In genomic region chr15:75195766-75196241, GRCh38 we compare ENCODE assay signal across 14 cellular contexts. TPM values are rescaled to one million over a fixed set of nuclear protein-coding genes. Genes with fewer than 3 reads are reported as not detected.
DNase-seq lines count a peak whose midpoint lies in the region; ATAC-seq and TF ChIP-seq lines count a peak whose summit lies in the region.
"Had no signal": no experiment of that assay in that cellular context is flagged by ENCODE, and none has a peak within 500 bp of the region (broad histone marks: within the 10 kb centered on the region; RNA-seq: fewer than 3 reads in every experiment).

No MANE protein-coding gene starts in this region.

- no peak overlapping the region for H3K27ac Mint-ChIP-seq in chondrocyte (ENCODE audit: unreplicated experiment)
- H3K27ac Mint-ChIP-seq: endodermal cell; stimulated activated naive B cell treated with anti-CD40 and anti-IgM and Interleukin-4, amounts not matched to agents 10 μg/mL and 1 μg/mL and 100 μg/mL, for 72 hours had no signal

- TF ChIP-seq CTCF in chondrocyte (IDR thresholded peaks at IDR 0.05): no peak

- no peak overlapping the region for H3K4me3 ChIP-seq in BLaER1
- H3K4me3 ChIP-seq in iPS-20b (ENCODE audit: low read length): peak overlapping the region; percentile 55; the same call in 1 of the 2 replicates

- peaks cover 2% of the 10 kb centered on the region for H3K4me1 Mint-ChIP-seq in chondrocyte (ENCODE audit: low read depth)

- 0 out of 2 replicates have a peak overlapping the region, but pooled peaks have one; percentile 5 for H3K27ac ChIP-seq in BLaER1
- H3K27ac ChIP-seq in iPS-20b (ENCODE audit: low read length): no peak overlapping the region
- H3K27ac ChIP-seq: foreskin keratinocyte had no signal

- H3K9me3 Mint-ChIP-seq in chondrocyte (ENCODE audit: low read depth): no peaks in the 10 kb centered on the region
- H3K9me3 Mint-ChIP-seq: stimulated activated naive B cell treated with anti-CD40 and anti-IgM and Interleukin-4, amounts not matched to agents 10 μg/mL and 1 μg/mL and 100 μg/mL, for 72 hours had no signal

- peaks cover 16% of the 10 kb centered on the region; the same call in 1 of the 2 replicates for H4K20me1 ChIP-seq in BLaER1

- no peaks in the 10 kb centered on the region for H3K36me3 Mint-ChIP-seq in chondrocyte (ENCODE audit: low read depth)
- H3K36me3 Mint-ChIP-seq: stimulated activated naive B cell treated with anti-CD40 and anti-IgM and Interleukin-4, amounts not matched to agents 10 μg/mL and 1 μg/mL and 100 μg/mL, for 72 hours had no signal

- H3K4me2 ChIP-seq in BLaER1: peak overlapping the region; percentile 86

- peaks cover 8% of the 10 kb centered on the region for H3K9me3 ChIP-seq in BLaER1
- peaks cover 6% of the 10 kb centered on the region; the same call in 1 of the 2 replicates for H3K9me3 ChIP-seq in iPS-20b (ENCODE audit: insufficient read depth, low read depth, low read length)

- H3K9ac ChIP-seq in BLaER1 (no peak overlapping the region), iPS-20b (ENCODE audit: low read depth, low read length) (peak overlapping the region; percentile 21; the same call in 1 of the 2 replicates)

- DNase-seq in HT-29 (ENCODE audit: low spot score) (peak; percentile 38), NCI-H510A treated with DMSO at 0.1 percent for 48 hours (lab: John Stamatoyannopoulos, UW) (peak; percentile 93), chondrocyte (ENCODE audit: low spot score) (no peak)
- no peak for DNase-seq in activated CD8-positive, alpha-beta memory T cell treated with anti-CD3 and anti-CD28 coated beads, Interleukin-2, amount 50 U/mL, for 4 hours
- DNase-seq: activated naive CD4-positive, alpha-beta T cell treated with Interleukin-2 at 50 U/mL for 16 hours; foreskin keratinocyte; NCI-H226; stimulated activated CD4-positive, alpha-beta T cell treated with anti-CD3 and anti-CD28 coated beads, Interleukin-4, amount 100 ng/mL, for 4 hours; stimulated activated naive B cell treated with anti-CD40 and anti-IgM and Interleukin-4, amounts not matched to agents 10 μg/mL and 1 μg/mL and 100 μg/mL, for 72 hours had no signal

- ATAC-seq in HG02840 (IDR thresholded peaks at IDR 0.05; ENCODE audit: low FRiP score, unreplicated experiment) (no peak), GM21367 (IDR thresholded peaks at IDR 0.05; ENCODE audit: unreplicated experiment) (no peak)
- ATAC-seq: foreskin keratinocyte had no signal

- H3K4me3 Mint-ChIP-seq in chondrocyte (ENCODE audit: unreplicated experiment): no peak overlapping the region
- H3K4me3 Mint-ChIP-seq: endodermal cell; stimulated activated naive B cell treated with anti-CD40 and anti-IgM and Interleukin-4, amounts not matched to agents 10 μg/mL and 1 μg/mL and 100 μg/mL, for 72 hours had no signal

- H3K4me1 ChIP-seq in BLaER1 (peaks cover 63% of the 10 kb centered on the region), iPS-20b (ENCODE audit: insufficient read depth, low read length) (peaks cover 20% of the 10 kb centered on the region; the same call in 1 of the 2 replicates)

- H3K27me3 ChIP-seq in BLaER1 (no peaks in the 10 kb centered on the region), iPS-20b (ENCODE audit: insufficient read depth, low read length) (peaks cover 1% of the 10 kb centered on the region; the same call in 1 of the 2 replicates)
- H3K27me3 ChIP-seq: foreskin keratinocyte had no signal

- H3K27me3 Mint-ChIP-seq in chondrocyte (ENCODE audit: low read depth): no peaks in the 10 kb centered on the region

- no peaks in the 10 kb centered on the region for H3K36me3 ChIP-seq in BLaER1
- no peaks in the 10 kb centered on the region for H3K36me3 ChIP-seq in iPS-20b (ENCODE audit: insufficient read depth, low read depth, low read length)

RNA-seq across cellular contexts. Expression of gene C15orf39, which starts 5.9 kb away (rescaled TPM):
- total RNA-seq in HT-29 (2014; rRNA removed; shearing (Covaris generic)): 59.0 and 76.6 TPM in 2 replicates
- total RNA-seq in chondrocyte: 12.2 to 33.4 TPM (median 32.9 TPM) in 3 replicates

Comparison
In these comparisons a context has a peak if more than half of its experiments do, and no peak if none do; other contexts are left out.
1. DNase-seq: peak in HT-29 (single experiment) and NCI-H510A treated with DMSO at 0.1 percent for 48 hours (single experiment); none in activated CD8-positive, alpha-beta memory T cell treated with anti-CD3 and anti-CD28 coated beads, Interleukin-2, amount 50 U/mL, for 4 hours (single experiment) and chondrocyte (single experiment).